13 cellular contexts compared by ENCODE assay signal in the genomic region with DNA sequence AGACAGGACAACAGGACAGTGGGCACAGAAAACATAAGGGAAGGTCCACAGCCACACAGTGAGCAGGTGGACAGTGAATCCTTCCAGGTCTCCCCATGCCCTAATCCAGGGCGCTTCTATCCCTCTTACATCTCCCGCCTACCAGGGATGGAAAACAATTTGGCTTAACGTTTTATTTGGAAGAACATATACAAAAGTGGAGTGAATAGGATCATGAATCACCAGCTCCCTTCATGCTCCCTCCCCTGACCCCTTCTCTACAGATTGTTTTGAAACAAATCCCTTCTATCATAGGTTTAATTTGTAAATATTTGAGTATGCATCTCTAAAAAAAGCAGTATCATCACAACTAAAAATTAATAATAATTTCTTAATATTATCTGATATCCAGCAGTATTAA. TPM values are rescaled to one million over a fixed set of nuclear protein-coding genes. Genes with fewer than 3 reads are reported as not detected.
DNase-seq lines count a peak whose midpoint lies in the region; ATAC-seq and TF ChIP-seq lines count a peak whose summit lies in the region.
"Had no signal": no experiment of that assay in that cellular context is flagged by ENCODE, and none has a peak within 500 bp of the region (broad histone marks: within the 10 kb centered on the region; RNA-seq: fewer than 3 reads in every experiment).

No MANE protein-coding gene starts in this region.

- 56 to 62% methylated on average over 3 of the region's 3 CpGs for WGBS in aorta, 2 donors

- intact Hi-C loops in MCF 10A (cut with micrococcal nuclease) (no loop called here), aorta (cut with DNase I) (no loop called here)

- H3K9me3 ChIP-seq in aorta (ENCODE audit: control insufficient read depth, low read length), result no peaks in the 10 kb centered on the region
- H3K9me3 ChIP-seq: tibial nerve had no signal

- H3K4me3 Mint-ChIP-seq in nephron (peak overlapping the region in 2 of 3 experiments; percentile 3 to 13), MCF 10A (ENCODE audit: unreplicated experiment) (no peak overlapping the region)

- in situ Hi-C loops in G401 (cut with HindIII; ENCODE audit: low sequenced_read_pairs), result no loop called here

- H3K27ac ChIP-seq in aorta (ENCODE audit: low read depth in 1 of 2, low read length in 2 of 2), result no peak overlapping the region
- H3K27ac ChIP-seq: SK-N-MC had no signal

- H3K9me3 Mint-ChIP-seq in nephron (no peaks in the 10 kb centered on the region), MCF 10A (ENCODE audit: unreplicated experiment) (no peaks in the 10 kb centered on the region)

- H3K27ac Mint-ChIP-seq in nephron, result peak overlapping the region; percentile 93 to 96 (median 95)
- no peak overlapping the region for H3K27ac Mint-ChIP-seq in MCF 10A (ENCODE audit: low read depth, unreplicated experiment)

- no peaks in the 10 kb centered on the region for H3K36me3 ChIP-seq in aorta (ENCODE audit: control insufficient read depth in 1 of 2, insufficient read depth in 2 of 2, low read length in 1 of 2)
- H3K36me3 ChIP-seq: tibial nerve had no signal

- POLR2A ChIA-PET in MCF 10A (lab: Yijun Ruan, JAX), result no interaction called here

- no peaks in the 10 kb centered on the region for H3K36me3 Mint-ChIP-seq in nephron (ENCODE audit: low read depth)
- H3K36me3 Mint-ChIP-seq in MCF 10A (ENCODE audit: insufficient read depth, unreplicated experiment), result no peaks in the 10 kb centered on the region

- TF ChIP-seq CTCF in nephron (IDR thresholded peaks at IDR 0.05; ENCODE audit: unreplicated experiment in 3 of 3) (no peak), MCF 10A (IDR thresholded peaks at IDR 0.05; ENCODE audit: unreplicated experiment) (no peak)

- H3K27me3 Mint-ChIP-seq in nephron (ENCODE audit: low read depth) (peaks cover 5% of the 10 kb centered on the region), MCF 10A (ENCODE audit: insufficient read depth, unreplicated experiment) (peaks cover 11% of the 10 kb centered on the region)

- BruUV-seq in MCF 10A (replicated peaks; lab: Mats Ljungman, UMichigan), result no TSS peak

- H3K4me1 Mint-ChIP-seq in nephron (peaks cover 82% of the 10 kb centered on the region), MCF 10A (ENCODE audit: insufficient read depth, unreplicated experiment) (peaks cover 8% of the 10 kb centered on the region)

- H3K4me1 ChIP-seq in aorta (ENCODE audit: control insufficient read depth in 1 of 2, insufficient read depth in 2 of 2, low read length in 2 of 2), result no peaks in the 10 kb centered on the region

- H3K27me3 ChIP-seq in aorta (ENCODE audit: control insufficient read depth in 1 of 2, insufficient read depth in 2 of 2, low read length in 1 of 2), result no peaks in the 10 kb centered on the region
- H3K27me3 ChIP-seq: tibial nerve had no signal

- DNase-seq in G401 (ENCODE audit: low spot score) (peak; percentile 64), M059J (ENCODE audit: low read depth) (peak; percentile 38), cerebellar cortex (ENCODE audit: low spot score) (peak; percentile 58), MCF 10A (ENCODE audit: unreplicated experiment) (no peak), aorta (no peak), iPS-NIHi7 (ENCODE audit: extremely low spot score) (no peak), NCI-H774 (lab: John Stamatoyannopoulos, UW) (no peak)
- DNase-seq: activated naive CD4-positive, alpha-beta T cell treated with Interleukin-2 at 50 U/mL for 16 hours; MV-4-11 had no signal

- ATAC-seq in aorta (ENCODE audit: low FRiP score), result no peak

- CTCF ChIA-PET in MCF 10A (lab: Yijun Ruan, JAX), result no interaction called here

- no peak overlapping the region for H3K4me3 ChIP-seq in aorta (ENCODE audit: low read length in 2 of 2)
- H3K4me3 ChIP-seq: SK-N-MC, tibial nerve had no signal

RNA-seq across cellular contexts. Expression of a gene that starts 52.5 kb away (rescaled TPM):
- total RNA-seq in G401 (2014; rRNA removed; shearing (Covaris generic)), result 3.3 and 4.2 TPM in 2 replicates
- total RNA-seq in M059J (2014; rRNA removed; shearing (Covaris generic)), result 39.0 and 39.7 TPM in 2 replicates
- total RNA-seq in MCF 10A (2022) (not detected in 2 replicates), aorta (10 to 100 TPM in 1 of 2 donors, 1 to 10 TPM in 1; 5.1 to 11.9 TPM)
- polyA plus RNA-seq in aorta, result 1 to 10 TPM in 1 of 2 donors, under 1 TPM in 1; 0.36 to 1.4 TPM
- total RNA-seq: myocyte had no signal

Comparison
In these comparisons a context has a peak if more than half of its experiments do, and no peak if none do; other contexts are left out.
1. DNase-seq: peak in G401 (single experiment), M059J (single experiment) and cerebellar cortex (single experiment); none in MCF 10A (single experiment), aorta (0 of 2), iPS-NIHi7 (single experiment) and NCI-H774 (single experiment).